10 cellular contexts compared by ENCODE assay signal in genomic region chr6:3205913-3206312, GRCh38. TPM values are rescaled to one million over a fixed set of nuclear protein-coding genes. Genes with fewer than 3 reads are reported as not detected.
A peak's percentile ranks its signal among the peaks of the same experiment; 100 is the strongest.
DNase-seq lines count a peak whose midpoint lies in the region; ATAC-seq and TF ChIP-seq lines count a peak whose summit lies in the region.
"Had no signal": no experiment of that assay in that cellular context is flagged by ENCODE, and none has a peak within 500 bp of the region (broad histone marks: within the 10 kb centered on the region; RNA-seq: fewer than 3 reads in every experiment).

No MANE protein-coding gene starts in this region.

- H3K4me3 ChIP-seq in AG04450 (ENCODE audit: low read depth, low read length) (no peak overlapping the region), astrocyte of the spinal cord (ENCODE audit: low read depth, low read length) (no peak overlapping the region)
- H3K4me3 ChIP-seq: body of pancreas had no signal

- peak overlapping the region; percentile 31 for H3K27ac ChIP-seq in AG04450 (ENCODE audit: low read depth, low read length)
- H3K27ac ChIP-seq: body of pancreas had no signal

- CTCF ChIA-PET in AG04450 (lab: Charles Lee), result no interaction called here

- ATAC-seq in GM18502 (IDR thresholded peaks at IDR 0.05; ENCODE audit: poor library complexity, unreplicated experiment), result no peak
- ATAC-seq: body of pancreas had no signal

- no peak for TF ChIP-seq CTCF in AG04450 (IDR thresholded peaks at IDR 0.05; ENCODE audit: low read depth, low read length)
- TF ChIP-seq CTCF in astrocyte of the spinal cord (IDR thresholded peaks at IDR 0.05; ENCODE audit: low read depth, low read length), result no peak
- no peak for TF ChIP-seq CTCF in GM13976 (IDR thresholded peaks at IDR 0.05; ENCODE audit: borderline replicate concordance, control extremely low read depth, extremely low read depth, insufficient read depth, missing control alignments)

- H3K9me3 ChIP-seq in AG04450 (ENCODE audit: control insufficient read depth, insufficient read depth, low read length), result no peaks in the 10 kb centered on the region
- H3K9me3 ChIP-seq: body of pancreas had no signal

- DNase-seq in AG04450 (ENCODE audit: low read depth, low spot score) (peak; percentile 47), HT-29 (ENCODE audit: low spot score) (peak; percentile 61), astrocyte of the spinal cord (ENCODE audit: low read depth, low spot score) (peak; percentile 89), kidney glomerular epithelial cell (lab: John Stamatoyannopoulos, UW) (peak; percentile 57), NCI-H345 (lab: John Stamatoyannopoulos, UW) (no peak), GM13976 (ENCODE audit: low spot score) (no peak)
- DNase-seq in effector CD8-positive, alpha-beta T cell (lab: John Stamatoyannopoulos, UW), result no peak
- DNase-seq: body of pancreas, NCI-H1436 had no signal

- in situ Hi-C loops in astrocyte of the spinal cord (cut with HindIII; ENCODE audit: low sequenced_read_pairs), result no loop called here
- in situ Hi-C loops in GM13976 (cut with MboI; ENCODE audit: low sequenced_read_pairs, unreplicated experiment), result no loop called here

- POLR2A ChIA-PET in AG04450 (lab: Yijun Ruan, JAX), result no interaction called here

- peaks cover 2% of the 10 kb centered on the region for H3K27me3 ChIP-seq in AG04450 (ENCODE audit: control insufficient read depth, insufficient read depth, low read length)

RNA-seq across cellular contexts. Expression of gene TUBB2B, which starts 21.5 kb away (rescaled TPM):
- 4.7 and 6.1 TPM in 2 replicates for polyA plus RNA-seq in AG04450 (2011; rRNA removed)
- 4.6 and 10.3 TPM in 2 replicates for polyA minus RNA-seq in AG04450 (2011; rRNA and poly(A)+ RNA removed)
- total RNA-seq in HT-29 (2014; rRNA removed; shearing (Covaris generic)), result 1.7 and 2.5 TPM in 2 replicates

RNA-seq across cellular contexts. Expression of gene TUBB2A, which starts 48.6 kb away (rescaled TPM):
- 111 and 138 TPM in 2 replicates for polyA plus RNA-seq in AG04450 (2011; rRNA removed)
- 118 and 150 TPM in 2 replicates for polyA minus RNA-seq in AG04450 (2011; rRNA and poly(A)+ RNA removed)
- total RNA-seq in HT-29 (2014; rRNA removed; shearing (Covaris generic)), result 67.5 and 73.0 TPM in 2 replicates

RNA-seq across cellular contexts. Expression of gene PSMG4, which starts 52.8 kb away (rescaled TPM):
- 15.3 and 15.8 TPM in 2 replicates for polyA plus RNA-seq in AG04450 (2011; rRNA removed)
- 9.1 and 11.5 TPM in 2 replicates for polyA minus RNA-seq in AG04450 (2011; rRNA and poly(A)+ RNA removed)
- 142 and 145 TPM in 2 replicates for total RNA-seq in HT-29 (2014; rRNA removed; shearing (Covaris generic))

Comparison
In these comparisons a context has a peak if more than half of its experiments do, and no peak if none do; other contexts are left out.
1. DNase-seq: peak in AG04450 (single experiment), HT-29 (single experiment), astrocyte of the spinal cord (single experiment) and kidney glomerular epithelial cell (single experiment); none in NCI-H345 (single experiment), effector CD8-positive, alpha-beta T cell (single experiment) and GM13976 (single experiment).